Comparison of ENCODE assay signal across 2 cellular contexts in genomic region chr7:129055294-129055816, GRCh38.
TF ChIP-seq lines count a peak whose summit lies in the region.

No MANE protein-coding gene starts in this region.

TF ChIP-seq in K562, 482 proteins besides CTCF, POLR2A, EP300 and RAD21 (continues in another document):
- TF ChIP-seq, protein P1, sequence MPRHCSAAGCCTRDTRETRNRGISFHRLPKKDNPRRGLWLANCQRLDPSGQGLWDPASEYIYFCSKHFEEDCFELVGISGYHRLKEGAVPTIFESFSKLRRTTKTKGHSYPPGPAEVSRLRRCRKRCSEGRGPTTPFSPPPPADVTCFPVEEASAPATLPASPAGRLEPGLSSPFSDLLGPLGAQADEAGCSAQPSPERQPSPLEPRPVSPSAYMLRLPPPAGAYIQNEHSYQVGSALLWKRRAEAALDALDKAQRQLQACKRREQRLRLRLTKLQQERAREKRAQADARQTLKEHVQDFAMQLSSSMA (CRISPR knock-in tag; IDR thresholded peaks at IDR 0.05), result no peak
- TF ChIP-seq ZNF143 (CRISPR knock-in tag; IDR thresholded peaks at IDR 0.05) (peak; percentile 2; the same call in 1 of the 2 replicates), ZNF449 (CRISPR knock-in tag; IDR thresholded peaks at IDR 0.05) (0 out of 2 replicates have a peak, but pooled peaks have one; percentile 15), ATF4 (CRISPR knock-in tag; IDR thresholded peaks at IDR 0.05) (no peak), GABPA (tag; conservative IDR thresholded peaks at IDR 0.05; ENCODE audit: low read depth) (peak; percentile 85), CEBPB (tag; IDR thresholded peaks at IDR 0.05) (no peak), ARHGAP35 (IDR thresholded peaks at IDR 0.05; ENCODE audit: partially characterized antibody) (no peak), RNF2 (IDR thresholded peaks at IDR 0.05) (no peak), E2F4 (CRISPR knock-in tag; IDR thresholded peaks at IDR 0.05; ENCODE audit: low read depth) (no peak), ZNF232 (CRISPR knock-in tag; IDR thresholded peaks at IDR 0.05) (no peak), BACH1 (tag; IDR thresholded peaks at IDR 0.05) (0 out of 2 replicates have a peak, but pooled peaks have one; percentile 39), ATF1 (CRISPR knock-in tag; IDR thresholded peaks at IDR 0.05) (no peak), ATF1 (tag; IDR thresholded peaks at IDR 0.05) (no peak), SIRT6 (IDR thresholded peaks at IDR 0.05; ENCODE audit: low read depth, low read length) (no peak), HBP1 (CRISPR knock-in tag; IDR thresholded peaks at IDR 0.05) (0 out of 2 replicates have a peak, but pooled peaks have one; percentile 34), NR3C1 (CRISPR knock-in tag; IDR thresholded peaks at IDR 0.05) (no peak), MTA3 (IDR thresholded peaks at IDR 0.05; ENCODE audit: borderline replicate concordance) (no peak), TRIM24 (IDR thresholded peaks at IDR 0.05) (no peak), DMBX1 (CRISPR knock-in tag; IDR thresholded peaks at IDR 0.05; ENCODE audit: borderline replicate concordance) (no peak), MAFF (IDR thresholded peaks at IDR 0.05; ENCODE audit: low read length) (no peak), ZNF445 (CRISPR knock-in tag; IDR thresholded peaks at IDR 0.05; ENCODE audit: low read depth) (no peak), ADNP (tag; IDR thresholded peaks at IDR 0.05) (no peak), MED1 (CRISPR knock-in tag; IDR thresholded peaks at IDR 0.05; ENCODE audit: borderline replicate concordance) (no peak)
- TF ChIP-seq, protein P2, sequence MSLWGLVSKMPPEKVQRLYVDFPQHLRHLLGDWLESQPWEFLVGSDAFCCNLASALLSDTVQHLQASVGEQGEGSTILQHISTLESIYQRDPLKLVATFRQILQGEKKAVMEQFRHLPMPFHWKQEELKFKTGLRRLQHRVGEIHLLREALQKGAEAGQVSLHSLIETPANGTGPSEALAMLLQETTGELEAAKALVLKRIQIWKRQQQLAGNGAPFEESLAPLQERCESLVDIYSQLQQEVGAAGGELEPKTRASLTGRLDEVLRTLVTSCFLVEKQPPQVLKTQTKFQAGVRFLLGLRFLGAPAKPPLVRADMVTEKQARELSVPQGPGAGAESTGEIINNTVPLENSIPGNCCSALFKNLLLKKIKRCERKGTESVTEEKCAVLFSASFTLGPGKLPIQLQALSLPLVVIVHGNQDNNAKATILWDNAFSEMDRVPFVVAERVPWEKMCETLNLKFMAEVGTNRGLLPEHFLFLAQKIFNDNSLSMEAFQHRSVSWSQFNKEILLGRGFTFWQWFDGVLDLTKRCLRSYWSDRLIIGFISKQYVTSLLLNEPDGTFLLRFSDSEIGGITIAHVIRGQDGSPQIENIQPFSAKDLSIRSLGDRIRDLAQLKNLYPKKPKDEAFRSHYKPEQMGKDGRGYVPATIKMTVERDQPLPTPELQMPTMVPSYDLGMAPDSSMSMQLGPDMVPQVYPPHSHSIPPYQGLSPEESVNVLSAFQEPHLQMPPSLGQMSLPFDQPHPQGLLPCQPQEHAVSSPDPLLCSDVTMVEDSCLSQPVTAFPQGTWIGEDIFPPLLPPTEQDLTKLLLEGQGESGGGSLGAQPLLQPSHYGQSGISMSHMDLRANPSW (CRISPR knock-in tag; IDR thresholded peaks at IDR 0.05), result no peak

TF ChIP-seq in HepG2, 621 proteins besides CTCF, POLR2A, EP300 and RAD21:
- TF ChIP-seq SAFB2 (CRISPR knock-in tag; IDR thresholded peaks at IDR 0.05; ENCODE audit: borderline replicate concordance, low read depth) (0 out of 2 replicates have a peak, but pooled peaks have one; percentile 23), WIZ (CRISPR knock-in tag; IDR thresholded peaks at IDR 0.05) (no peak), RCOR2 (CRISPR knock-in tag; IDR thresholded peaks at IDR 0.05) (no peak), ZNF878 (CRISPR knock-in tag; IDR thresholded peaks at IDR 0.05) (0 out of 2 replicates have a peak, but pooled peaks have one; percentile 15), SIX1 (CRISPR knock-in tag; IDR thresholded peaks at IDR 0.05; ENCODE audit: borderline replicate concordance) (no peak), MLLT10 (CRISPR knock-in tag; IDR thresholded peaks at IDR 0.05) (no peak), ZNF431 (CRISPR knock-in tag; IDR thresholded peaks at IDR 0.05; ENCODE audit: borderline replicate concordance, low read depth) (no peak), ZNF33B (CRISPR knock-in tag; IDR thresholded peaks at IDR 0.05) (0 out of 2 replicates have a peak, but pooled peaks have one; percentile 0), HDAC1 (CRISPR knock-in tag; IDR thresholded peaks at IDR 0.05) (0 out of 2 replicates have a peak, but pooled peaks have one; percentile 6), TGIF2 (CRISPR knock-in tag; IDR thresholded peaks at IDR 0.05) (0 out of 2 replicates have a peak, but pooled peaks have one; percentile 1), ZNF143 (CRISPR knock-in tag; IDR thresholded peaks at IDR 0.05) (0 out of 2 replicates have a peak, but pooled peaks have one; percentile 8), DNMT1 (CRISPR knock-in tag; IDR thresholded peaks at IDR 0.05) (0 out of 2 replicates have a peak, but pooled peaks have one; percentile 11), ZMYM3 (CRISPR knock-in tag; IDR thresholded peaks at IDR 0.05) (no peak), NFE2L1 (CRISPR knock-in tag; IDR thresholded peaks at IDR 0.05; ENCODE audit: borderline replicate concordance) (no peak), SALL2 (CRISPR knock-in tag; IDR thresholded peaks at IDR 0.05) (no peak; the same call in 1 of the 2 replicates), LCORL (IDR thresholded peaks at IDR 0.05) (no peak), LCORL (CRISPR knock-in tag; IDR thresholded peaks at IDR 0.05) (0 out of 2 replicates have a peak, but pooled peaks have one; percentile 8), ZNF816 (CRISPR knock-in tag; IDR thresholded peaks at IDR 0.05; ENCODE audit: borderline replicate concordance) (0 out of 2 replicates have a peak, but pooled peaks have one; percentile 7), ZNF124 (CRISPR knock-in tag; IDR thresholded peaks at IDR 0.05) (no peak), UBTF (CRISPR knock-in tag; IDR thresholded peaks at IDR 0.05) (no peak), MYPOP (CRISPR knock-in tag; IDR thresholded peaks at IDR 0.05) (peak; percentile 5; the same call in 1 of the 2 replicates), TBX3 (IDR thresholded peaks at IDR 0.05; ENCODE audit: borderline replicate concordance) (no peak)
- TF ChIP-seq, protein P3, sequence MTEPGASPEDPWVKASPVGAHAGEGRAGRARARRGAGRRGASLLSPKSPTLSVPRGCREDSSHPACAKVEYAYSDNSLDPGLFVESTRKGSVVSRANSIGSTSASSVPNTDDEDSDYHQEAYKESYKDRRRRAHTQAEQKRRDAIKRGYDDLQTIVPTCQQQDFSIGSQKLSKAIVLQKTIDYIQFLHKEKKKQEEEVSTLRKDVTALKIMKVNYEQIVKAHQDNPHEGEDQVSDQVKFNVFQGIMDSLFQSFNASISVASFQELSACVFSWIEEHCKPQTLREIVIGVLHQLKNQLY (CRISPR knock-in tag; IDR thresholded peaks at IDR 0.05), result 0 out of 2 replicates have a peak, but pooled peaks have one; percentile 1
TF ChIP-seq in HepG2: peak in this region for 11.
